ENCODE assay signal across 1 cellular context in genomic region chr2:213228638-213229037, GRCh38.
TF ChIP-seq lines count a peak whose summit lies in the region.

No MANE protein-coding gene starts in this region.

TF ChIP-seq in K562, 482 proteins besides CTCF, POLR2A, EP300 and RAD21:
- TF ChIP-seq ZNF146 (CRISPR knock-in tag; IDR thresholded peaks at IDR 0.05; ENCODE audit: unreplicated experiment), result no peak
- peak; percentile 14; the same call in 1 of the 2 replicates for TF ChIP-seq ZNF316 (IDR thresholded peaks at IDR 0.05)
